Comparison of ENCODE assay signal across 2 cellular contexts in genomic region chr1:35120458-35121133, GRCh38.
TF ChIP-seq lines count a peak whose summit lies in the region.

No MANE protein-coding gene starts in this region.

TF ChIP-seq in SK-N-SH, 30 proteins besides CTCF, POLR2A, EP300 and RAD21 (continued from another document):
- no peak for TF ChIP-seq REST (IDR thresholded peaks at IDR 0.05; ENCODE audit: low read depth, low read length)
- TF ChIP-seq MEF2A (IDR thresholded peaks at IDR 0.05; ENCODE audit: borderline replicate concordance, low read depth), result no peak
- no peak for TF ChIP-seq ELF1 (IDR thresholded peaks at IDR 0.05)
- no peak for TF ChIP-seq RCOR1 (IDR thresholded peaks at IDR 0.05; ENCODE audit: low read length)
- no peak for TF ChIP-seq USF1 (IDR thresholded peaks at IDR 0.05; ENCODE audit: borderline replicate concordance, low read depth)
- TF ChIP-seq YY1 (IDR thresholded peaks at IDR 0.05; ENCODE audit: low read depth), result no peak
- no peak for TF ChIP-seq TEAD4 (IDR thresholded peaks at IDR 0.05; ENCODE audit: borderline replicate concordance, insufficient read depth)
- no peak for TF ChIP-seq ZBTB33 (IDR thresholded peaks at IDR 0.05; ENCODE audit: borderline replicate concordance, low read depth)
- no peak for TF ChIP-seq JUND (IDR thresholded peaks at IDR 0.05)
- no peak for TF ChIP-seq MXI1 (IDR thresholded peaks at IDR 0.05; ENCODE audit: low read depth, low read length)
- TF ChIP-seq CHD2 (IDR thresholded peaks at IDR 0.05; ENCODE audit: low read length, partially characterized antibody), result no peak
TF ChIP-seq in SK-N-SH: peak in this region for 0.

TF ChIP-seq in SK-N-SH treated with all-trans-retinoic acid at 6 μM for 48 hours, 23 proteins besides CTCF, POLR2A, EP300 and RAD21 (continued from another document):
- no peak for TF ChIP-seq TSHZ2 (CRISPR knock-in tag; IDR thresholded peaks at IDR 0.05)
- TF ChIP-seq ZFP30 (CRISPR knock-in tag; IDR thresholded peaks at IDR 0.05), result no peak
